In genomic region chr3:46586738-46587246, GRCh38 we compare ENCODE assay signal across 12 cellular contexts. TPM values are rescaled to one million over a fixed set of nuclear protein-coding genes. Genes with fewer than 3 reads are reported as not detected.
DNase-seq lines count a peak whose midpoint lies in the region; ATAC-seq and TF ChIP-seq lines count a peak whose summit lies in the region.
"Had no signal": no experiment of that assay in that cellular context is flagged by ENCODE, and none has a peak within 500 bp of the region (broad histone marks: within the 10 kb centered on the region; RNA-seq: fewer than 3 reads in every experiment).

No MANE protein-coding gene starts in this region.

- peaks cover 56 to 59% of the 10 kb centered on the region in 2 experiments for H3K9me3 Mint-ChIP-seq in H9
- H3K9me3 Mint-ChIP-seq in type B pancreatic cell, result peaks cover 9% of the 10 kb centered on the region
- H3K9me3 Mint-ChIP-seq: IgD-negative memory B cell had no signal

- H4K20me1 ChIP-seq in H9 (ENCODE audit: control insufficient read depth, insufficient read depth, insufficient read length), result no peaks in the 10 kb centered on the region
- H4K20me1 ChIP-seq: BLaER1 had no signal

- no peak overlapping the region for H2AK5ac ChIP-seq in H9 (ENCODE audit: insufficient read length, low read length)
- H2AK5ac ChIP-seq in mesendoderm (ENCODE audit: low read length), result no peak overlapping the region

- no peaks in the 10 kb centered on the region for H3K4me1 ChIP-seq in H9 (ENCODE audit: insufficient read depth, low read length)
- peaks cover 25% of the 10 kb centered on the region for H3K4me1 ChIP-seq in body of pancreas
- no peaks in the 10 kb centered on the region for H3K4me1 ChIP-seq in mesendoderm (ENCODE audit: control insufficient read depth, low read depth, low read length)
- H3K4me1 ChIP-seq in esophagus muscularis mucosa, result no peaks in the 10 kb centered on the region
- H3K4me1 ChIP-seq: BLaER1 had no signal

- no peak overlapping the region for H3K9ac ChIP-seq in H9 (ENCODE audit: extremely low read depth, insufficient read length, low read length)
- no peak overlapping the region for H3K9ac ChIP-seq in mesendoderm (ENCODE audit: low read length)
- H3K9ac ChIP-seq: BLaER1 had no signal

- H3K27ac Mint-ChIP-seq in H9, result peak overlapping the region in 1 of 3 experiments; percentile 13; a peak in 2 of 7 replicates
- peak overlapping the region; percentile 66 for H3K27ac Mint-ChIP-seq in type B pancreatic cell
- H3K27ac Mint-ChIP-seq: IgD-negative memory B cell had no signal

- no peaks in the 10 kb centered on the region for H3K79me2 ChIP-seq in H9 (ENCODE audit: insufficient read depth, low read length)
- H3K79me2 ChIP-seq in mesendoderm (ENCODE audit: control insufficient read depth, insufficient read depth, low read length), result no peaks in the 10 kb centered on the region

- H3K4me2 ChIP-seq in H9 (ENCODE audit: insufficient read depth, insufficient read length, low read length) (no peak overlapping the region), mesendoderm (ENCODE audit: low read length) (no peak overlapping the region)
- H3K4me2 ChIP-seq: BLaER1 had no signal

- peaks cover 78 to 99% (median 96%) of the 10 kb centered on the region in 3 experiments for H3K36me3 Mint-ChIP-seq in H9 (ENCODE audit: insufficient read depth in 1 of 3, low read depth in 3 of 3)
- no peaks in the 10 kb centered on the region for H3K36me3 Mint-ChIP-seq in type B pancreatic cell

- no peak overlapping the region for H2BK15ac ChIP-seq in H9 (ENCODE audit: low read depth, low read length)
- no peak overlapping the region for H2BK15ac ChIP-seq in mesendoderm (replicated peaks; ENCODE audit: low read depth)

- peaks cover 18% of the 10 kb centered on the region for H3K27me3 Mint-ChIP-seq in H9 (ENCODE audit: low read depth)
- H3K27me3 Mint-ChIP-seq in type B pancreatic cell, result peaks cover 13% of the 10 kb centered on the region

- H4K8ac ChIP-seq in H9 (replicated peaks; ENCODE audit: insufficient read length, low read depth, low read length) (no peak overlapping the region), mesendoderm (ENCODE audit: low read depth, low read length) (no peak overlapping the region)

- TF ChIP-seq POLR2A in body of pancreas (IDR thresholded peaks at IDR 0.05) (no peak), esophagus muscularis mucosa (IDR thresholded peaks at IDR 0.05; ENCODE audit: low read depth) (no peak)

- H4K91ac ChIP-seq in H9 (ENCODE audit: insufficient read length, low read depth, low read length), result no peak overlapping the region

- H3K23ac ChIP-seq in H9 (ENCODE audit: insufficient read length, low read depth, low read length) (no peak overlapping the region), mesendoderm (ENCODE audit: low read length) (no peak overlapping the region)

- no peak overlapping the region for H3K14ac ChIP-seq in H9 (ENCODE audit: insufficient read depth, low read length)

- no peaks in the 10 kb centered on the region for H3K23me2 ChIP-seq in H9 (ENCODE audit: insufficient read length, low read depth, low read length, poor library complexity, severe bottlenecking)

- intact Hi-C loops in body of pancreas (cut with DNase I), result no loop called here
- intact Hi-C loops in esophagus muscularis mucosa (cut with DNase I), result no loop called here

- H3K27ac ChIP-seq in H9 (ENCODE audit: insufficient read length, low read depth, low read length), result peak overlapping the region; percentile 26
- peak overlapping the region in 3 of 4 donors; percentile 59 to 76 (median 72) for H3K27ac ChIP-seq in body of pancreas
- H3K27ac ChIP-seq in mesendoderm (ENCODE audit: low read depth, low read length), result no peak overlapping the region
- no peak overlapping the region for H3K27ac ChIP-seq in esophagus muscularis mucosa (replicated peaks in 1 of 4)
- H3K27ac ChIP-seq: BLaER1 had no signal

- WGBS in H9 (ENCODE audit: extremely low coverage, insufficient read length, low lambda C conversion rate), result no CpG with 5 or more reads among the region's 6 CpGs
- WGBS in body of pancreas, 2 donors, result 80 to 85% methylated on average over 4 to 6 of the region's 6 CpGs
- WGBS in mesendoderm (ENCODE audit: extremely low coverage, insufficient coverage, low lambda C conversion rate), result no CpG with 5 or more reads among the region's 6 CpGs
- WGBS in esophagus muscularis mucosa, result 89% methylated on average over 6 of the region's 6 CpGs

- H4K5ac ChIP-seq in H9 (ENCODE audit: insufficient read length, low read depth, low read length) (no peak overlapping the region), mesendoderm (ENCODE audit: low read length) (no peak overlapping the region)

- H2AFZ ChIP-seq in H9 (ENCODE audit: low read length), result no peak overlapping the region

- H3K36me3 ChIP-seq in body of pancreas (replicated peaks in 1 of 2; ENCODE audit: insufficient read depth in 1 of 2, low read depth in 2 of 2), result no peaks in the 10 kb centered on the region
- peaks cover 16% of the 10 kb centered on the region for H3K36me3 ChIP-seq in mesendoderm (ENCODE audit: control insufficient read depth, insufficient read depth, low read length)
- no peaks in the 10 kb centered on the region for H3K36me3 ChIP-seq in esophagus muscularis mucosa
- H3K36me3 ChIP-seq: BLaER1, HAP-1 had no signal

- no peak overlapping the region for H3K4me3 Mint-ChIP-seq in H9
- no peak overlapping the region for H3K4me3 Mint-ChIP-seq in type B pancreatic cell

- H3K56ac ChIP-seq in H9 (ENCODE audit: insufficient read length, low read depth, low read length) (no peak overlapping the region), mesendoderm (ENCODE audit: low read length) (no peak overlapping the region)

- DNase-seq in H9 (peak; percentile 53), body of pancreas (no peak), mesendoderm (peak; percentile 65), type B pancreatic cell (ENCODE audit: extremely low spot score, unreplicated experiment) (no peak), occipital lobe (lab: John Stamatoyannopoulos, UW) (no peak), NCI-H345 (lab: John Stamatoyannopoulos, UW) (no peak), esophagus muscularis mucosa (ENCODE audit: extremely low spot score) (no peak)
- DNase-seq: NCI-H226 had no signal

- H3K4ac ChIP-seq in H9 (ENCODE audit: low read depth, low read length) (no peak overlapping the region), mesendoderm (ENCODE audit: low read depth, low read length) (no peak overlapping the region)

- TF ChIP-seq EP300 in esophagus muscularis mucosa (IDR thresholded peaks at IDR 0.05), result no peak

- H3K27me3 ChIP-seq in H9 (ENCODE audit: insufficient read depth, low read length) (no peaks in the 10 kb centered on the region), body of pancreas (no peaks in the 10 kb centered on the region), mesendoderm (ENCODE audit: insufficient read depth, low read length, poor library complexity) (no peaks in the 10 kb centered on the region), esophagus muscularis mucosa (no peaks in the 10 kb centered on the region)
- H3K27me3 ChIP-seq: BLaER1 had no signal

- H2BK5ac ChIP-seq in H9 (ENCODE audit: insufficient read length, low read length), result no peak overlapping the region
- H2BK5ac ChIP-seq in mesendoderm (ENCODE audit: low read length), result no peak overlapping the region

- H3K79me1 ChIP-seq in H9 (ENCODE audit: insufficient read depth, low read depth, low read length, poor library complexity, severe bottlenecking), result no peaks in the 10 kb centered on the region
- H3K79me1 ChIP-seq in mesendoderm (ENCODE audit: low read length), result peaks cover 3% of the 10 kb centered on the region

- no peak overlapping the region for H3K4me3 ChIP-seq in body of pancreas
- H3K4me3 ChIP-seq in mesendoderm (ENCODE audit: low read length), result no peak overlapping the region
- H3K4me3 ChIP-seq in esophagus muscularis mucosa, result no peak overlapping the region
- H3K4me3 ChIP-seq: BLaER1, HAP-1 had no signal

- H2BK20ac ChIP-seq in H9 (ENCODE audit: low read depth, low read length, poor library complexity, severe bottlenecking), result no peak overlapping the region

- no peak overlapping the region for H2BK12ac ChIP-seq in H9 (ENCODE audit: insufficient read length, low read depth, low read length)

- no peak for TF ChIP-seq CTCF in H9 (conservative IDR thresholded peaks at IDR 0.05)
- TF ChIP-seq CTCF in body of pancreas (IDR thresholded peaks at IDR 0.05), result no peak
- TF ChIP-seq CTCF in type B pancreatic cell (conservative IDR thresholded peaks at IDR 0.05), result no peak
- no peak for TF ChIP-seq CTCF in esophagus muscularis mucosa (IDR thresholded peaks at IDR 0.05)

- H2BK120ac ChIP-seq in H9 (ENCODE audit: low read depth, low read length, poor library complexity, severe bottlenecking) (no peak overlapping the region), mesendoderm (ENCODE audit: low read depth, low read length) (no peak overlapping the region)

- ATAC-seq in body of pancreas, result peak; percentile 8

- no peaks in the 10 kb centered on the region for H3K9me3 ChIP-seq in H9 (ENCODE audit: control insufficient read depth, low read depth, low read length)
- no peaks in the 10 kb centered on the region for H3K9me3 ChIP-seq in body of pancreas
- no peaks in the 10 kb centered on the region for H3K9me3 ChIP-seq in esophagus muscularis mucosa

- no peak overlapping the region for H3T11ph ChIP-seq in H9 (ENCODE audit: low read length)

- H3K4me1 Mint-ChIP-seq in H9 (peaks cover 15 to 30% of the 10 kb centered on the region in 2 experiments), type B pancreatic cell (ENCODE audit: unreplicated experiment) (peaks cover 14% of the 10 kb centered on the region)
- H3K4me1 Mint-ChIP-seq: IgD-negative memory B cell had no signal

- H3K18ac ChIP-seq in H9 (ENCODE audit: insufficient read length, low read depth, low read length), result no peak overlapping the region
- no peak overlapping the region for H3K18ac ChIP-seq in mesendoderm (ENCODE audit: low read length)

RNA-seq across cellular contexts. Expression of gene LRRC2, which starts 20.7 kb away (rescaled TPM):
- total RNA-seq in H9 (2021), result 2.6 and 3.4 TPM in 2 replicates
- total RNA-seq in body of pancreas, result 1 to 10 TPM; 1.8 to 2.3 TPM
- polyA plus RNA-seq in mesendoderm (2013, experiment 1 of 2), result 3.4 TPM
- polyA plus RNA-seq in mesendoderm (2013, experiment 2 of 2), result 3.4 TPM
- 0.31 TPM in 2 replicates for total RNA-seq in type B pancreatic cell (ENCODE audit: low replicate concordance)
- 7.8 TPM for total RNA-seq in occipital lobe
- under 1 TPM; 0.32 to 0.83 (median 0.55) TPM for total RNA-seq in esophagus muscularis mucosa
- total RNA-seq: SK-MEL-5 had no signal

RNA-seq across cellular contexts. Expression of gene FAM240A, which starts 25.5 kb away (rescaled TPM):
- total RNA-seq in H9 (2021), result 0.11 TPM in 1 of 2 replicates, not detected in the other
- not detected for total RNA-seq in body of pancreas
- 0.07 TPM for polyA plus RNA-seq in mesendoderm (2013, experiment 1 of 2)
- 0.07 TPM for polyA plus RNA-seq in mesendoderm (2013, experiment 2 of 2)
- total RNA-seq in type B pancreatic cell (ENCODE audit: low replicate concordance), result not detected in 2 replicates
- total RNA-seq in occipital lobe, result not detected
- total RNA-seq in esophagus muscularis mucosa, result not detected
- total RNA-seq: SK-MEL-5 had no signal
- polyA plus RNA-seq: IgD-negative memory B cell had no signal

Comparison
In these comparisons a context has a peak if more than half of its experiments do, and no peak if none do; other contexts are left out.
1. DNase-seq: peak in H9 (single experiment) and mesendoderm (single experiment); none in body of pancreas (0 of 4), type B pancreatic cell (single experiment), occipital lobe (single experiment), NCI-H345 (single experiment) and esophagus muscularis mucosa (single experiment).
2. H3K27ac ChIP-seq: peak in H9 (single experiment) and body of pancreas (3 of 4); none in mesendoderm (single experiment) and esophagus muscularis mucosa (0 of 4).